In genomic region chr5:102296229-102296817, GRCh38 we compare ENCODE assay signal across 8 cellular contexts. TPM values are rescaled to one million over a fixed set of nuclear protein-coding genes. Genes with fewer than 3 reads are reported as not detected.
DNase-seq lines count a peak whose midpoint lies in the region; ATAC-seq, FAIRE-seq and TF ChIP-seq lines count a peak whose summit lies in the region.

Gene SLCO4C1, minus strand, starts transcription at chr5:102296284. Its CDS starts 22 bp downstream, at chr5:102296262.

- H3K36me3 Mint-ChIP-seq in activated naive CD4-positive, alpha-beta T cell treated with anti-CD3 and anti-CD28 coated beads, Interleukin-2, amount 10 ng/mL, durations not matched to agents 7 days and 5 days, result no peaks in the 10 kb centered on the region

- peak; percentile 99 for ATAC-seq in GM21515 (IDR thresholded peaks at IDR 0.05; ENCODE audit: unreplicated experiment)
- peak; percentile 77 for ATAC-seq in RWPE2 (ENCODE audit: low read depth)
- peak; percentile 98 to 99 (median 99) for ATAC-seq in pancreas
- ATAC-seq in thoracic aorta (ENCODE audit: insufficient number of reproducible peaks, low FRiP score, low read depth), result no peak

- FAIRE-seq in pancreas (lab: Jason Lieb, UNC), result no peak

- H3K27ac ChIP-seq in RWPE2 (ENCODE audit: poor library complexity, severe bottlenecking) (no peak within 1 kb of the TSS), cardiac muscle cell (no peak within 1 kb of the TSS), pancreas (peak within 1 kb of the TSS in 3 of 4 donors; percentile 31 to 74 (median 66)), thoracic aorta (no peak within 1 kb of the TSS)

- no peaks in the 10 kb centered on the region for H3K9me3 Mint-ChIP-seq in activated naive CD4-positive, alpha-beta T cell treated with anti-CD3 and anti-CD28 coated beads, Interleukin-2, amount 10 ng/mL, durations not matched to agents 7 days and 5 days

- H3K27me3 Mint-ChIP-seq in activated naive CD4-positive, alpha-beta T cell treated with anti-CD3 and anti-CD28 coated beads, Interleukin-2, amount 10 ng/mL, durations not matched to agents 7 days and 5 days, result peaks cover 22% of the 10 kb centered on the region

- CTCF ChIA-PET in activated naive CD4-positive, alpha-beta T cell treated with anti-CD3 and anti-CD28 coated beads, Interleukin-2, amount 10 ng/mL, durations not matched to agents 7 days and 5 days (lab: Charles Lee), result interaction anchor here (1.2 kb wide), 1 partner anchor 10 kb away, joined by 5 read pairs; no protein-coding TSS in a partner anchor

- TF ChIP-seq CTCF in RWPE2 (IDR thresholded peaks at IDR 0.05; ENCODE audit: poor library complexity, severe bottlenecking) (peak; percentile 43), cardiac muscle cell (IDR thresholded peaks at IDR 0.05; ENCODE audit: low read depth, low read length) (peak; percentile 49), pancreas (IDR thresholded peaks at IDR 0.05) (peak; percentile 54 to 79 (median 64)), thoracic aorta (IDR thresholded peaks at IDR 0.05) (peak; percentile 39)

- H3K36me3 ChIP-seq in RWPE2 (ENCODE audit: low read depth), result no peaks in the 10 kb centered on the region
- H3K36me3 ChIP-seq in cardiac muscle cell, result no peaks in the 10 kb centered on the region
- no peaks in the 10 kb centered on the region for H3K36me3 ChIP-seq in pancreas
- no peaks in the 10 kb centered on the region for H3K36me3 ChIP-seq in thoracic aorta

- H3K4me3 ChIP-seq in RWPE2 (ENCODE audit: severe bottlenecking), result peak within 1 kb of the TSS; percentile 11
- peak within 1 kb of the TSS; percentile 40 for H3K4me3 ChIP-seq in cardiac muscle cell
- peak within 1 kb of the TSS; percentile 43 to 62 (median 50) for H3K4me3 ChIP-seq in pancreas
- peak within 1 kb of the TSS; percentile 65 for H3K4me3 ChIP-seq in thoracic aorta

- H3K27me3 ChIP-seq in RWPE2 (ENCODE audit: insufficient read depth, poor library complexity, severe bottlenecking) (peaks cover 15% of the 10 kb centered on the region), cardiac muscle cell (peaks cover 26% of the 10 kb centered on the region), pancreas (no peaks in the 10 kb centered on the region), thoracic aorta (replicated peaks; ENCODE audit: insufficient read depth) (no peaks in the 10 kb centered on the region)

- peak within 1 kb of the TSS; percentile 77 for H3K4me3 Mint-ChIP-seq in activated naive CD4-positive, alpha-beta T cell treated with anti-CD3 and anti-CD28 coated beads, Interleukin-2, amount 10 ng/mL, durations not matched to agents 7 days and 5 days

- H3K4me1 Mint-ChIP-seq in activated naive CD4-positive, alpha-beta T cell treated with anti-CD3 and anti-CD28 coated beads, Interleukin-2, amount 10 ng/mL, durations not matched to agents 7 days and 5 days, result peaks cover 25% of the 10 kb centered on the region

- 0 to 1% methylated on average over 38 of the region's 38 CpGs for WGBS in pancreas, 2 donors

- H3K4me1 ChIP-seq in RWPE2 (ENCODE audit: insufficient read depth, poor library complexity, severe bottlenecking) (no peaks in the 10 kb centered on the region), cardiac muscle cell (ENCODE audit: low read depth) (no peaks in the 10 kb centered on the region), pancreas (peaks cover 0 to 5% (median 4%) of the 10 kb centered on the region in 3 donors), thoracic aorta (ENCODE audit: control insufficient read depth in 1 of 2, low read depth in 2 of 2) (peaks cover 10 to 22% of the 10 kb centered on the region in 2 donors)

- DNase-seq in DMS53 (lab: John Stamatoyannopoulos, UW) (peak; percentile 95), HuH-7 (ENCODE audit: low spot score) (peak; percentile 81), RWPE2 (ENCODE audit: low spot score) (no peak), cardiac muscle cell (ENCODE audit: low read depth in 1 of 2, low spot score in 1 of 2) (peak; percentile 52 to 81), pancreas (peak; percentile 82 to 98 (median 92)), thoracic aorta (ENCODE audit: low spot score) (no peak)
- peak; percentile 82 for DNase-seq in activated naive CD4-positive, alpha-beta T cell treated with anti-CD3 and anti-CD28 coated beads, Interleukin-2, amount 10 ng/mL, durations not matched to agents 7 days and 5 days

- H3K9me3 ChIP-seq in RWPE2 (ENCODE audit: severe bottlenecking) (no peaks in the 10 kb centered on the region), cardiac muscle cell (ENCODE audit: low read depth) (no peaks in the 10 kb centered on the region), pancreas (no peaks in the 10 kb centered on the region), thoracic aorta (no peaks in the 10 kb centered on the region)

- H3K27ac Mint-ChIP-seq in activated naive CD4-positive, alpha-beta T cell treated with anti-CD3 and anti-CD28 coated beads, Interleukin-2, amount 10 ng/mL, durations not matched to agents 7 days and 5 days, result peak within 1 kb of the TSS; percentile 38

- intact Hi-C loops in pancreas (cut with DNase I), result no loop called here

RNA-seq across cellular contexts. Expression of gene SLCO4C1, which starts in this region (rescaled TPM):
- total RNA-seq in cardiac muscle cell, result under 0.01 TPM in 1 of 2 replicates, not detected in the other
- polyA plus RNA-seq in cardiac muscle cell, result not detected in 2 replicates
- 1 to 10 TPM in 2 of 6 donors, under 1 TPM in 4; 0.24 to 1.1 (median 0.64) TPM for total RNA-seq in pancreas
- under 1 TPM; 0.19 to 0.45 TPM for polyA plus RNA-seq in pancreas
- total RNA-seq in thoracic aorta, result under 1 TPM; 0.14 to 0.35 TPM

Comparison
In these comparisons a context has a peak if more than half of its experiments do, and no peak if none do; other contexts are left out.
1. Peak in DNase-seq and H3K4me3 ChIP-seq in cardiac muscle cell; RNA of the gene not detected or under 1 TPM.
2. DNase-seq: peak in DMS53 (single experiment), HuH-7 (single experiment), activated naive CD4-positive, alpha-beta T cell treated with anti-CD3 and anti-CD28 coated beads, Interleukin-2, amount 10 ng/mL, durations not matched to agents 7 days and 5 days (single experiment) and pancreas (6 of 6); none in RWPE2 (single experiment) and thoracic aorta (single experiment).
3. H3K27ac ChIP-seq: peak in pancreas (3 of 4); none in RWPE2 (single experiment), cardiac muscle cell (single experiment) and thoracic aorta (0 of 2).
4. H3K4me3 ChIP-seq: peak in every context shown above with its lines; median percentile 65 in thoracic aorta; 50 in pancreas; 40 in cardiac muscle cell; 11 in RWPE2.
5. Peak in every context shown above with its lines, with median percentiles within 50 percentile points of each other: CTCF ChIP-seq.